In the genomic region with DNA sequence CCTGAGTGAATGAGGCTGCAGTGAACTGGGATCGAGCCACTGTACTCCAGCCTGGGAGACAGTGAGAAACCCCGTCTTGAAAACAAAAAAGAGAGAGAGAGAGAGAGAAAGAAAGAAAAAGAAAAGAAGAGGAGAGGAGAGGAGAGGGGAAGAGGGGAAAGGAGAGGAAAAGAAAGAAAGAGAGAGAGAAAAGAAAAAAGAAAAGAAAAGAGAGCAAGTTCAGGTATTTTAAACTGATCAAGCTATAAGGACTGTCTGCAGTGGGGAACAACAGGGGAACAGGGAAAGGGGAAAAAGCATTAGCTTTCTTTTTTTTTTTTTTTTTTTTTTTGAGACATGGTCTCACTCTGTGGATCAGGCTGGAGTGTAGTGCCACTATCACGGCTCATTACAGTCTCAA, we compare ENCODE assay signal across 1 cellular context.
TF ChIP-seq lines count a peak whose summit lies in the region.

No MANE protein-coding gene starts in this region.

TF ChIP-seq in K562, 482 proteins besides CTCF, POLR2A, EP300 and RAD21:
- TF ChIP-seq, protein P1, sequence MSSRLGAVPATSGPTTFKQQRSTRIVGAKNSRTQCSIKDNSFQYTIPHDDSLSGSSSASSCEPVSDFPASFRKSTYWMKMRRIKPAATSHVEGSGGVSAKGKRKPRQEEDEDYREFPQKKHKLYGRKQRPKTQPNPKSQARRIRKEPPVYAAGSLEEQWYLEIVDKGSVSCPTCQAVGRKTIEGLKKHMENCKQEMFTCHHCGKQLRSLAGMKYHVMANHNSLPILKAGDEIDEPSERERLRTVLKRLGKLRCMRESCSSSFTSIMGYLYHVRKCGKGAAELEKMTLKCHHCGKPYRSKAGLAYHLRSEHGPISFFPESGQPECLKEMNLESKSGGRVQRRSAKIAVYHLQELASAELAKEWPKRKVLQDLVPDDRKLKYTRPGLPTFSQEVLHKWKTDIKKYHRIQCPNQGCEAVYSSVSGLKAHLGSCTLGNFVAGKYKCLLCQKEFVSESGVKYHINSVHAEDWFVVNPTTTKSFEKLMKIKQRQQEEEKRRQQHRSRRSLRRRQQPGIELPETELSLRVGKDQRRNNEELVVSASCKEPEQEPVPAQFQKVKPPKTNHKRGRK (tag; IDR thresholded peaks at IDR 0.05) = peak; percentile 50
- TF ChIP-seq, protein P2, sequence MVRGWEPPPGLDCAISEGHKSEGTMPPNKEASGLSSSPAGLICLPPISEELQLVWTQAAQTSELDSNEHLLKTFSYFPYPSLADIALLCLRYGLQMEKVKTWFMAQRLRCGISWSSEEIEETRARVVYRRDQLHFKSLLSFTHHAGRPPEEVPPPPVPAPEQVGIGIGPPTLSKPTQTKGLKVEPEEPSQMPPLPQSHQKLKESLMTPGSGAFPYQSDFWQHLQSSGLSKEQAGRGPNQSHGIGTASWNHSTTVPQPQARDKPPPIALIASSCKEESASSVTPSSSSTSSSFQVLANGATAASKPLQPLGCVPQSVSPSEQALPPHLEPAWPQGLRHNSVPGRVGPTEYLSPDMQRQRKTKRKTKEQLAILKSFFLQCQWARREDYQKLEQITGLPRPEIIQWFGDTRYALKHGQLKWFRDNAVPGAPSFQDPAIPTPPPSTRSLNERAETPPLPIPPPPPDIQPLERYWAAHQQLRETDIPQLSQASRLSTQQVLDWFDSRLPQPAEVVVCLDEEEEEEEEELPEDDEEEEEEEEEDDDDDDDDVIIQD (CRISPR knock-in tag; IDR thresholded peaks at IDR 0.05) = no peak
